14 cellular contexts compared by ENCODE assay signal in genomic region chr1:202656057-202656456, GRCh38. TPM values are rescaled to one million over a fixed set of nuclear protein-coding genes. Genes with fewer than 3 reads are reported as not detected.
DNase-seq lines count a peak whose midpoint lies in the region; ATAC-seq, FAIRE-seq and TF ChIP-seq lines count a peak whose summit lies in the region.
"Had no signal": no experiment of that assay in that cellular context is flagged by ENCODE, and none has a peak within 500 bp of the region (broad histone marks: within the 10 kb centered on the region; RNA-seq: fewer than 3 reads in every experiment).

No MANE protein-coding gene starts in this region.

- H3K27ac ChIP-seq in GM12878 (ENCODE audit: control insufficient read depth, insufficient read depth) (no peak overlapping the region), HepG2 (ENCODE audit: extremely low read length, insufficient read depth, low read length) (no peak overlapping the region)
- H3K27ac ChIP-seq: esophagus squamous epithelium, HL-60 had no signal

- H3K4me1 ChIP-seq in GM12878 (ENCODE audit: control insufficient read depth, insufficient read depth, low read length) (no peaks in the 10 kb centered on the region), HepG2 (ENCODE audit: insufficient read depth, low read length) (no peaks in the 10 kb centered on the region)
- H3K4me1 ChIP-seq: esophagus squamous epithelium had no signal

- ATAC-seq in GM12878 (peak; percentile 57), HepG2 (peak; percentile 82)
- ATAC-seq: activated CD8-positive, alpha-beta memory T cell treated with anti-CD3 and anti-CD28 coated beads, Interleukin-2, amount 10 ng/mL, durations not matched to agents 7 days and 5 days had no signal

- H3K79me2 ChIP-seq in GM12878 (ENCODE audit: control insufficient read depth, insufficient read depth, low read length) (no peaks in the 10 kb centered on the region), HepG2 (ENCODE audit: insufficient read depth, low read length) (no peaks in the 10 kb centered on the region)

- no peak overlapping the region for H3K4me3 ChIP-seq in GM12878
- no peak overlapping the region for H3K4me3 ChIP-seq in HepG2 (replicated peaks in 1 of 3; ENCODE audit: insufficient read depth in 1 of 3, low read depth in 2 of 3, low read length in 3 of 3)
- H3K4me3 ChIP-seq: esophagus squamous epithelium had no signal

- H3K27me3 ChIP-seq in GM12878 (replicated peaks in 1 of 2; ENCODE audit: control insufficient read depth in 2 of 2, insufficient read depth in 2 of 2, low read length in 1 of 2) = peaks cover 0 to 6% of the 10 kb centered on the region in 2 experiments; a peak in 1 of 4 replicates
- peaks cover 0 to 32% of the 10 kb centered on the region in 2 experiments; a peak in 3 of 5 replicates for H3K27me3 ChIP-seq in HepG2 (ENCODE audit: control insufficient read depth in 1 of 2, insufficient read depth in 2 of 2, low read length in 2 of 2)

- no peaks in the 10 kb centered on the region for H3K36me3 ChIP-seq in GM12878 (ENCODE audit: control insufficient read depth in 2 of 2, insufficient read depth in 2 of 2, low read length in 1 of 2)
- H3K36me3 ChIP-seq in HepG2 (replicated peaks in 1 of 2; ENCODE audit: control insufficient read depth in 1 of 2, insufficient read depth in 2 of 2, low read length in 2 of 2) = no peaks in the 10 kb centered on the region
- H3K36me3 ChIP-seq: esophagus squamous epithelium had no signal

- TF ChIP-seq CTCF in GM12878 (IDR thresholded peaks at IDR 0.05 in 2 of 3, conservative IDR thresholded peaks at IDR 0.05 in 1 of 3; ENCODE audit: control insufficient read depth in 2 of 3, extremely low read depth in 1 of 3, insufficient read depth in 1 of 3, low read depth in 3 of 3, low read length in 3 of 3) = peak in 2 of 3 experiments; percentile 29 to 30; a peak in 1 of 6 replicates
- peak; percentile 61 for TF ChIP-seq CTCF in HepG2 (CRISPR knock-in tag; IDR thresholded peaks at IDR 0.05)

- peak; percentile 52 for TF ChIP-seq RAD21 in Ishikawa (IDR thresholded peaks at IDR 0.05; ENCODE audit: low read depth)
- peak; percentile 34; the same call in 1 of the 2 replicates for TF ChIP-seq RAD21 in GM12878 (IDR thresholded peaks at IDR 0.05; ENCODE audit: insufficient read depth, low read depth, low read length)
- no peak for TF ChIP-seq RAD21 in HepG2 (CRISPR knock-in tag; IDR thresholded peaks at IDR 0.05)

- POLR2A ChIA-PET in GM12878 (lab: Charles Lee) (no interaction called here), HepG2 (lab: Yijun Ruan, JAX) (no interaction called here)

- H4K20me1 ChIP-seq in GM12878 (ENCODE audit: control insufficient read depth, insufficient read depth) (no peaks in the 10 kb centered on the region), HepG2 (ENCODE audit: insufficient read depth, low read length) (0 out of 2 replicates have a peak, but pooled peaks cover 3% of the 10 kb centered on the region)

- FAIRE-seq in GM12878 (lab: Jason Lieb, UNC) (no peak), HepG2 (lab: Jason Lieb, UNC) (no peak), H54 (lab: Jason Lieb, UNC) (no peak)

- no peak for TF ChIP-seq EP300 in Ishikawa (IDR thresholded peaks at IDR 0.05; ENCODE audit: borderline replicate concordance)
- no peak for TF ChIP-seq EP300 in GM12878 (IDR thresholded peaks at IDR 0.05; ENCODE audit: borderline replicate concordance in 1 of 2, control insufficient read depth in 1 of 2, low read depth in 2 of 2, low read length in 2 of 2)
- TF ChIP-seq EP300 in HepG2 (IDR thresholded peaks at IDR 0.05; ENCODE audit: low read depth in 2 of 2, low read length in 2 of 2) = no peak
- TF ChIP-seq EP300 in HepG2 (CRISPR knock-in tag; IDR thresholded peaks at IDR 0.05; ENCODE audit: borderline replicate concordance) = no peak

- RAD21 ChIA-PET in GM12878 (lab: Charles Lee; ENCODE audit: unreplicated experiment) = no interaction called here

- CTCF ChIA-PET in GM12878 (lab: Yijun Ruan, JAX) (no interaction called here), HepG2 (lab: Yijun Ruan, JAX; ENCODE audit: low intra/inter-chr PET ratio, low total read pairs) (no interaction called here)

- in situ Hi-C loops in GM12878 (cut with MboI) = no loop called here
- in situ Hi-C loops in HepG2 (cut with HindIII; ENCODE audit: extremely low pct_ligation_motif_present, low pct_unique_long_range_greater_than_20kb) = no loop called here

- WGBS in GM12878 (ENCODE audit: insufficient coverage, insufficient replicate concordance, low lambda C conversion rate, missing lambda C conversion rate) = 25% methylated on average over 10 of the region's 10 CpGs
- whole genome bisulfite sequencing in HepG2 (ENCODE audit: low lambda C conversion rate) = 8% methylated on average over 10 of the region's 10 CpGs

- no peak overlapping the region for H3K9ac ChIP-seq in GM12878 (ENCODE audit: control insufficient read depth, insufficient read depth, low read length)
- H3K9ac ChIP-seq in HepG2 (ENCODE audit: insufficient read depth, low read depth, low read length) = no peak overlapping the region

- no peak for TF ChIP-seq POLR2A in GM12878 (IDR thresholded peaks at IDR 0.05; ENCODE audit: low read depth, low read length)
- no peak for TF ChIP-seq POLR2A in HepG2 (IDR thresholded peaks at IDR 0.05; ENCODE audit: insufficient read depth in 1 of 2, low read depth in 2 of 2, low read length in 2 of 2)
- TF ChIP-seq POLR2A in H54 (IDR thresholded peaks at IDR 0.05; ENCODE audit: low read depth, low read length) = no peak

- SMC1A ChIA-PET in GM12878 (lab: Charles Lee; ENCODE audit: uncharacterized antibody, unreplicated experiment) = no interaction called here

- intact Hi-C loops in GM12878 (cut with micrococcal nuclease; ENCODE audit: unreplicated experiment) = no loop called here
- intact Hi-C loops in HepG2 (cut with micrococcal nuclease; ENCODE audit: unreplicated experiment) = no loop called here

- H2AFZ ChIP-seq in GM12878 (ENCODE audit: control insufficient read depth, low read depth, low read length) = no peak overlapping the region
- no peak overlapping the region for H2AFZ ChIP-seq in HepG2 (ENCODE audit: low read length)

- H3K4me2 ChIP-seq in GM12878 (ENCODE audit: control insufficient read depth, insufficient read depth) = no peak overlapping the region
- H3K4me2 ChIP-seq in HepG2 (ENCODE audit: low read depth, low read length) = no peak overlapping the region

- BruUV-seq in GM12878 (replicated peaks; lab: Mats Ljungman, UMichigan) = no TSS peak
- no TSS peak for BruUV-seq in HepG2 (replicated peaks; lab: Mats Ljungman, UMichigan)

- peak; percentile 55 for DNase-seq in ELR (ENCODE audit: low read depth)
- no peak for DNase-seq in GM12878 (ENCODE audit: low read depth, low spot score)
- peak; percentile 22 for DNase-seq in HepG2 (ENCODE audit: low spot score)
- DNase-seq in NCI-H2196 treated with DMSO at 0.1 percent for 48 hours (lab: John Stamatoyannopoulos, UW; ENCODE audit: unreplicated experiment) = no peak
- DNase-seq in stimulated activated CD8-positive, alpha-beta memory T cell treated with anti-CD3 and anti-CD28 coated beads, Interleukin-4, amount 100 ng/mL, for 48 hours = no peak
- DNase-seq in H54 (ENCODE audit: insufficient read length, low spot score) = no peak
- DNase-seq in SKM-1 (lab: John Stamatoyannopoulos, UW; ENCODE audit: unreplicated experiment) = no peak
- DNase-seq: activated CD8-positive, alpha-beta memory T cell treated with anti-CD3 and anti-CD28 coated beads, Interleukin-2, amount 10 ng/mL, durations not matched to agents 7 days and 5 days; DMS79 treated with DMSO at 0.1 percent for 48 hours; esophagus squamous epithelium; T-helper 1 cell had no signal

- H3K9me3 ChIP-seq in GM12878 (replicated peaks; ENCODE audit: control insufficient read depth, insufficient read depth, low read length) = no peaks in the 10 kb centered on the region
- no peaks in the 10 kb centered on the region for H3K9me3 ChIP-seq in HepG2 (ENCODE audit: low read length)
- H3K9me3 ChIP-seq: esophagus squamous epithelium had no signal

RNA-seq across cellular contexts. Expression of gene SYT2, which starts 54.2 kb away (rescaled TPM):
- not detected in 2 replicates for total RNA-seq in GM12878 (2013; cell fraction: nucleolus; rRNA removed)
- total RNA-seq in GM12878 (2014; rRNA removed) = not detected in 2 replicates
- not detected in 2 replicates for total RNA-seq in GM12878 (2014; rRNA removed; fragmentation: Illumina TruSeq; extraction: Trizol)
- total RNA-seq in GM12878 (2021) = not detected in 2 replicates
- polyA plus RNA-seq in GM12878 (2011; ENCODE audit: low read depth) = not detected
- polyA plus RNA-seq in GM12878 (2011; rRNA removed) = not detected in 2 replicates
- polyA plus RNA-seq in GM12878 (2011; cell fraction: cytosol; rRNA removed) = not detected in 2 replicates
- polyA plus RNA-seq in GM12878 (2011; cell fraction: nucleus; rRNA removed) = not detected in 2 replicates
- not detected in 2 replicates for polyA plus RNA-seq in GM12878 (2012)
- polyA plus RNA-seq in GM12878 (2014; fragmentation: Illumina TruSeq; extraction: Trizol) = not detected in 2 replicates
- polyA plus RNA-seq in GM12878 (2014; fragmentation: Nextera tagmentation; extraction: Ambion mirVana) = not detected
- not detected in 2 replicates for polyA plus RNA-seq in GM12878 (2014; rRNA removed)
- polyA plus RNA-seq in GM12878 (2016; fragmentation: Nextera tagmentation; extraction: Ambion mirVana) = not detected
- polyA minus RNA-seq in GM12878 (2011; rRNA and poly(A)+ RNA removed) = not detected in 2 replicates
- not detected in 2 replicates for polyA minus RNA-seq in GM12878 (2011; cell fraction: cytosol; rRNA and poly(A)+ RNA removed)
- not detected in 2 replicates for polyA minus RNA-seq in GM12878 (2011; cell fraction: nucleus; rRNA and poly(A)+ RNA removed)
- total RNA-seq in HepG2 (2016; rRNA removed; fragmentation: Illumina TruSeq; extraction: Trizol) = not detected in 2 replicates
- not detected in 2 replicates for total RNA-seq in HepG2 (2016; cell fraction: cytosol; rRNA removed; fragmentation: Illumina TruSeq; extraction: Trizol; ENCODE audit: low read depth)
- not detected in 2 replicates for total RNA-seq in HepG2 (2016; cell fraction: insoluble cytoplasmic fraction; rRNA removed; fragmentation: Illumina TruSeq; extraction: Trizol)
- total RNA-seq in HepG2 (2016; cell fraction: membrane; rRNA removed; fragmentation: Illumina TruSeq; extraction: Trizol) = not detected in 2 replicates
- total RNA-seq in HepG2 (2016; cell fraction: nucleus; rRNA removed; fragmentation: Illumina TruSeq; extraction: Trizol) = not detected in 2 replicates
- not detected in 2 replicates for polyA plus RNA-seq in HepG2 (2011; rRNA removed)
- polyA plus RNA-seq in HepG2 (2011; cell fraction: cytosol; rRNA removed) = not detected in 2 replicates
- not detected in 2 replicates for polyA plus RNA-seq in HepG2 (2011; cell fraction: nucleus; rRNA removed)
- polyA plus RNA-seq in HepG2 (2012) = 0.03 TPM in 2 replicates
- polyA plus RNA-seq in HepG2 (2016; cell fraction: cytosol; fragmentation: Illumina TruSeq; extraction: Trizol; ENCODE audit: low read depth) = not detected in 2 replicates
- not detected in 2 replicates for polyA plus RNA-seq in HepG2 (2016; cell fraction: insoluble cytoplasmic fraction; fragmentation: Illumina TruSeq; extraction: Trizol; ENCODE audit: low read depth)
- not detected in 2 replicates for polyA plus RNA-seq in HepG2 (2016; cell fraction: membrane; fragmentation: Illumina TruSeq; extraction: Trizol; ENCODE audit: low read depth)
- polyA plus RNA-seq in HepG2 (2016; cell fraction: nucleus; fragmentation: Illumina TruSeq; extraction: Trizol; ENCODE audit: insufficient read depth, low read depth) = not detected in 2 replicates
- not detected in 2 replicates for polyA minus RNA-seq in HepG2 (2011; rRNA and poly(A)+ RNA removed; ENCODE audit: low replicate concordance)
- not detected in 2 replicates for polyA minus RNA-seq in HepG2 (2011; cell fraction: cytosol; rRNA and poly(A)+ RNA removed)
- not detected in 2 replicates for polyA minus RNA-seq in HepG2 (2011; cell fraction: nucleus; rRNA and poly(A)+ RNA removed)
- total RNA-seq: activated CD8-positive, alpha-beta memory T cell treated with anti-CD3 and anti-CD28 coated beads, Interleukin-2, amount 10 ng/mL, durations not matched to agents 7 days and 5 days; esophagus squamous epithelium; lower leg skin had no signal

Comparison
In these comparisons a context has a peak if more than half of its experiments do, and no peak if none do; other contexts are left out.
1. DNase-seq: peak in ELR (single experiment) and HepG2 (single experiment); none in GM12878 (single experiment), NCI-H2196 treated with DMSO at 0.1 percent for 48 hours (single experiment), stimulated activated CD8-positive, alpha-beta memory T cell treated with anti-CD3 and anti-CD28 coated beads, Interleukin-4, amount 100 ng/mL, for 48 hours (single experiment), H54 (single experiment) and SKM-1 (single experiment).